Comparison of ENCODE assay signal across 8 cellular contexts in the genomic region with DNA sequence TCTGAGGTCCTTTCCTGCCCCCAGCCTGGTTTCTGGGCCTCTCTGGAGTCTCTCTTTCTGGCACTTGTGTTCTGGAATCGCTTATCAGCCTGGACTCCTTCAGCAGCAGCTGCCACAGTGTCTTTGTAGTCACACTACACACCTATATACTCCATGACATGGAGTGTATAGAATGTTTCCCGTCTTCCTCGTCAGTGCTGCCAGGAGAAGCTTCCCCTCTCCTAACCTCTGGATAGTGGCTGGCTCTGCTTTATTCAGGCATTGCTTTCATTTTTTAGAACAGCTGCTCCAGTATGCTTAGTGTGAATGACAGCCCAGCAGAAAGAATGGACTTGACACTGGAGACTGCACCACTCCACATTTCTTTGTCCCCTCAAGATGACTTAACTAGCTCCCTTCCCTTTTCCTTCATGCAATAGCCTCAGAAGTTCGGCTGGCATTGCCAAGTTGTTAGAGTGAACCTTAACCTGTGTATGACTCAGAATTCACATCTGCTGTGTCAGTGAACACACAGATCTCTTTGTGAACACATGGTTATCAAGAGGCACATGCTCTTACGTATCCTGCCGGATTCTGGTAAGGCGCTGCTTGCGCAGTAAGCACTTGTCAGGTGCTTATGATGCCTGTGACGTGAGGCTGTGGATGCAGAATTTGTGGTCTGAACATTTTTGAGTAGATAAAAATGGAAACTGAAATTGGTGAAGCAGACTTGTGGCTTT.
A peak's percentile ranks its signal among the peaks of the same experiment; 100 is the strongest.
DNase-seq lines count a peak whose midpoint lies in the region; ATAC-seq lines count a peak whose summit lies in the region.
"Had no signal": no experiment of that assay in that cellular context is flagged by ENCODE, and none has a peak within 500 bp of the region (broad histone marks: within the 10 kb centered on the region; RNA-seq: fewer than 3 reads in every experiment).

No MANE protein-coding gene starts in this region.

- H3K27ac ChIP-seq in SJCRH30: no peak overlapping the region
- peak overlapping the region; percentile 1 for H3K27ac ChIP-seq in subcutaneous abdominal adipose tissue (ENCODE audit: low read depth, low read length)

- H3K9me3 ChIP-seq in SJCRH30 (replicated peaks) (no peaks in the 10 kb centered on the region), subcutaneous abdominal adipose tissue (ENCODE audit: control insufficient read depth in 5 of 5, low read length in 5 of 5) (no peaks in the 10 kb centered on the region)

- H3K27me3 ChIP-seq in SJCRH30: no peaks in the 10 kb centered on the region
- no peaks in the 10 kb centered on the region for H3K27me3 ChIP-seq in subcutaneous abdominal adipose tissue (ENCODE audit: control insufficient read depth in 5 of 5, insufficient read depth in 4 of 5, low read length in 5 of 5)

- DNase-seq in HS-27A (ENCODE audit: low read depth): peak; percentile 31
- DNase-seq in SJCRH30: peak; percentile 14 to 46
- peak; percentile 60 for DNase-seq in glomerular visceral epithelial cell (ENCODE audit: extremely low spot score)
- no peak for DNase-seq in retina
- DNase-seq: activated CD4-positive, alpha-beta T cell treated with anti-CD3 and anti-CD28 coated beads, Interleukin-2, amount 50 U/mL, for 1 hour had no signal

- no peaks in the 10 kb centered on the region for H3K4me1 ChIP-seq in SJCRH30
- peaks cover 0 to 11% (median 3%) of the 10 kb centered on the region in 5 donors for H3K4me1 ChIP-seq in subcutaneous abdominal adipose tissue (ENCODE audit: control insufficient read depth in 5 of 5, insufficient read depth in 5 of 5, low read length in 5 of 5)

- ATAC-seq in HG02885 (IDR thresholded peaks at IDR 0.05; ENCODE audit: poor library complexity, unreplicated experiment) (no peak), GM18498 (IDR thresholded peaks at IDR 0.05; ENCODE audit: unreplicated experiment) (no peak)

- no peaks in the 10 kb centered on the region for H3K36me3 ChIP-seq in SJCRH30
- no peaks in the 10 kb centered on the region for H3K36me3 ChIP-seq in subcutaneous abdominal adipose tissue (ENCODE audit: control insufficient read depth in 5 of 5, insufficient read depth in 5 of 5, low read length in 5 of 5)

- no peak overlapping the region for H3K4me3 ChIP-seq in SJCRH30
- no peak overlapping the region for H3K4me3 ChIP-seq in subcutaneous abdominal adipose tissue (ENCODE audit: low read depth in 1 of 5, low read length in 5 of 5)

- peak overlapping the region in 2 of 5 donors; percentile 6 to 12 for H3K9ac ChIP-seq in subcutaneous abdominal adipose tissue (ENCODE audit: low read length in 5 of 5)
